ENCODE assay signal across 8 cellular contexts in the genomic region with DNA sequence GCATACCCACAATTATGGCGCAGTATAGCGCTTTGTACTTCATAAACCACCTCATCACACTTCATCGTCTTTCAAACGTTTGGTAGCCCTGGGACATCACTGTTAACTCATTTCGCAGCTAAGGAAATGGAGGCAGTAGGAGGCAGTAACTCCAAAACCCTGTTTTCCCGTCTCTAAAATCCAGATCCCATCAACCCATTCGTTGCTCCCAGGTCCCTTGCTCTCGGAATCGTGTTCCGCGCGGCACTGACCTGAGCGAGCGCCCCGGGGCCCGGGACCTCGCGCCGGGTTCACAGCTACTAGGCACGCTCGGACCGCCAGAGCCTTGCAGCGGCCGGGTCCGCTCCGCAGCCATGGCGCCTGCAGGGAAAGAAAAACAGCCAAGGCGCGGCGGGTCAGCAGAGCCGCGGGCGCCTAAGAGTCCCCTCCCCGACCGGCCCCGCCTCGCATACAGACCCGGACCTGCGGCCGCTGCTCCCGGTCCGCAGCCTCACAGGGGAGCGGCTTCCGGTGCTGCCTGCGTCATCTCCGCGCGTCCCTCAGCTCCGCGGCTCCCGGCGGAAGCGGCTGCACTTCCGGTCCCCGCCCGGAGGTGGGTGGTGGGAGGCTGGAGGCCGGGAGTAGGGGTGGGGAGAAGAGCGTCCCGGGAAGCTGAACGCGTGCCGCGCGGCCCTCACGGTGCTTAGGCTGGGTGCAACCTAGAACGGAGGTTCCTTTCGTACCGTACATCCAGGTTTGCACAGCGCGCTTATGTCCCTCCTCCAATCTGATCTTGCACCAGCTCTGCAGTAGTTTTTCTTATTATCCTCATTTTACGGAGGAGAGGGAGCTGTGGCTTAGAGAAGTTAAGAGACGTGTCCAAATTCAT. TPM values are rescaled to one million over a fixed set of nuclear protein-coding genes. Genes with fewer than 3 reads are reported as not detected.
DNase-seq lines count a peak whose midpoint lies in the region; ATAC-seq and TF ChIP-seq lines count a peak whose summit lies in the region.

A gene with protein sequence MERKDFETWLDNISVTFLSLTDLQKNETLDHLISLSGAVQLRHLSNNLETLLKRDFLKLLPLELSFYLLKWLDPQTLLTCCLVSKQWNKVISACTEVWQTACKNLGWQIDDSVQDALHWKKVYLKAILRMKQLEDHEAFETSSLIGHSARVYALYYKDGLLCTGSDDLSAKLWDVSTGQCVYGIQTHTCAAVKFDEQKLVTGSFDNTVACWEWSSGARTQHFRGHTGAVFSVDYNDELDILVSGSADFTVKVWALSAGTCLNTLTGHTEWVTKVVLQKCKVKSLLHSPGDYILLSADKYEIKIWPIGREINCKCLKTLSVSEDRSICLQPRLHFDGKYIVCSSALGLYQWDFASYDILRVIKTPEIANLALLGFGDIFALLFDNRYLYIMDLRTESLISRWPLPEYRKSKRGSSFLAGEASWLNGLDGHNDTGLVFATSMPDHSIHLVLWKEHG (minus strand): TSS at position 519 of the 868 bp plus-strand sequence. CDS start 5,158 bp downstream, outside the sequence.

- ATAC-seq in GM19324 (IDR thresholded peaks at IDR 0.05; ENCODE audit: low FRiP score, unreplicated experiment), result peak; percentile 95
- ATAC-seq in HG03460 (IDR thresholded peaks at IDR 0.05; ENCODE audit: unreplicated experiment), result peak; percentile 95
- peak; percentile 99 for ATAC-seq in left lung

- peak within 1 kb of the TSS; percentile 94 for H3K27ac Mint-ChIP-seq in dendritic cell treated with granulocyte-macrophage colony-stimulating factor and Interleukin-4, amounts not matched to agents 40 ng/mL and 50 ng/mL, for 4 days

- no peak for TF ChIP-seq CTCF in left lung (IDR thresholded peaks at IDR 0.05)

- H3K4me2 ChIP-seq in BLaER1, result peak within 1 kb of the TSS; percentile 91

- DNase-seq in NCI-H69 (lab: John Stamatoyannopoulos, UW) (peak; percentile 98), left lung (peak; percentile 94 to 98)
- peak; percentile 65 to 71 for DNase-seq in activated CD4-positive, alpha-beta T cell treated with anti-CD3 and anti-CD28 coated beads, Interleukin-2, amount 50 U/mL, for 4 hours
- peak; percentile 72 for DNase-seq in stimulated activated CD4-positive, alpha-beta T cell treated with anti-CD3 and anti-CD28 coated beads, Interleukin-2, amount 100 ng/mL, for 4 hours (ENCODE audit: low read depth)

- H3K36me3 Mint-ChIP-seq in dendritic cell treated with granulocyte-macrophage colony-stimulating factor and Interleukin-4, amounts not matched to agents 40 ng/mL and 50 ng/mL, for 4 days (ENCODE audit: low read depth), result peaks cover 37% of the 10 kb centered on the region

- peaks cover 30% of the 10 kb centered on the region for H3K4me1 ChIP-seq in BLaER1
- peaks cover 22 to 47% of the 10 kb centered on the region in 2 donors for H3K4me1 ChIP-seq in left lung

- intact Hi-C loops in dendritic cell treated with granulocyte-macrophage colony-stimulating factor and Interleukin-4, amounts not matched to agents 40 ng/mL and 50 ng/mL, for 4 days (cut with micrococcal nuclease), result loop anchor here (1.0 to 2.0 kb wide), 3 partner anchors 50 to 84 kb away; a partner anchor contains a TSS
- intact Hi-C loops in left lung (cut with DNase I), result no loop called here

- peak within 1 kb of the TSS; percentile 95 for H3K4me3 ChIP-seq in BLaER1
- H3K4me3 ChIP-seq in left lung, result peak within 1 kb of the TSS; percentile 79 to 83

- peak within 1 kb of the TSS; percentile 94 for H3K9ac ChIP-seq in BLaER1

- no peaks in the 10 kb centered on the region for H3K9me3 ChIP-seq in BLaER1
- H3K9me3 ChIP-seq in left lung, result no peaks in the 10 kb centered on the region

- no peaks in the 10 kb centered on the region for H3K9me3 Mint-ChIP-seq in dendritic cell treated with granulocyte-macrophage colony-stimulating factor and Interleukin-4, amounts not matched to agents 40 ng/mL and 50 ng/mL, for 4 days

- H3K4me1 Mint-ChIP-seq in dendritic cell treated with granulocyte-macrophage colony-stimulating factor and Interleukin-4, amounts not matched to agents 40 ng/mL and 50 ng/mL, for 4 days (ENCODE audit: low read depth), result peaks cover 44% of the 10 kb centered on the region

- peak within 1 kb of the TSS; percentile 97 for H3K4me3 Mint-ChIP-seq in dendritic cell treated with granulocyte-macrophage colony-stimulating factor and Interleukin-4, amounts not matched to agents 40 ng/mL and 50 ng/mL, for 4 days

- H3K27me3 Mint-ChIP-seq in dendritic cell treated with granulocyte-macrophage colony-stimulating factor and Interleukin-4, amounts not matched to agents 40 ng/mL and 50 ng/mL, for 4 days, result no peaks in the 10 kb centered on the region

- H4K20me1 ChIP-seq in BLaER1, result peaks cover 27% of the 10 kb centered on the region; the same call in 1 of the 2 replicates

- no peaks in the 10 kb centered on the region for H3K27me3 ChIP-seq in BLaER1
- H3K27me3 ChIP-seq in left lung, result no peaks in the 10 kb centered on the region

- H3K36me3 ChIP-seq in BLaER1 (peaks cover 10% of the 10 kb centered on the region), left lung (no peaks in the 10 kb centered on the region)

- peak within 1 kb of the TSS; percentile 88 for H3K27ac ChIP-seq in BLaER1
- peak within 1 kb of the TSS; percentile 90 to 93 for H3K27ac ChIP-seq in left lung

RNA-seq across cellular contexts. Expression of the gene that starts here (rescaled TPM):
- total RNA-seq in left lung, result 10 to 100 TPM; 93.0 to 93.4 TPM

Comparison
In these comparisons a context has a peak if more than half of its experiments do, and no peak if none do; other contexts are left out.
1. Peak in every context shown above with its lines: DNase-seq, ATAC-seq, H3K4me3 ChIP-seq and H3K27ac ChIP-seq.